In the genomic region with DNA sequence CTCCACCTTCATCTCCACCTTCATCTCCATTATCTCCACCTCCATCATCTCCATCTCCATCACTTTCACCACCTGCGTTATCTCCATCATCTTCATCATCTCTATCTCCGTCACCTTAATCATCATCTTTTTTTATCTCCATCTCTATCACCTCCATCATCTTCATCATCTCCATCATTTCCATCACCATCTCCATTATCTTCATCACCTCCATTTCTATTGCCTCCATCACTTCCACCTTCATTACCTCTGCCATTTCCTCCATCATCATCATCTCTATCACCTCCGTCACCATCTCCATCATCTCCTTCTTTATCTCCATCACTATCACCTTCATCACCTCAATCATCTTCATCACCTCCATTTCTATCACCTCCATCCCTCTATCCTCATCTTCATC, we compare ENCODE assay signal across 22 cellular contexts.
"Had no signal": no experiment of that assay in that cellular context is flagged by ENCODE, and none has a peak within 500 bp of the region (broad histone marks: within the 10 kb centered on the region; RNA-seq: fewer than 3 reads in every experiment).

No MANE protein-coding gene starts in this region.

- ATAC-seq: T-cell had no signal

- H3K9me3 ChIP-seq: SK-N-SH had no signal

- H3K27ac Mint-ChIP-seq: T-cell had no signal

- H3K4me3 Mint-ChIP-seq: T-cell had no signal

- DNase-seq: Karpas-422, KG1, MM.1S, NCI-H1092 treated with DMSO at 0.1 percent for 48 hours, NCI-H1436, NCI-H187, NCI-H2029, NCI-H2081 treated with DMSO at 0.1 percent for 48 hours, NCI-H2171, NCI-H226, NCI-H446, NCI-H510A, NCI-H524 treated with DMSO at 0.1 percent for 48 hours, NCI-H69, NCI-H774, Right ventricle myocardium superior, RPMI8226, SIG-M5, SK-N-SH, SW 1271, T-cell had no signal

- H3K36me3 Mint-ChIP-seq: T-cell had no signal

- FAIRE-seq: RCC 7860 had no signal

- H3K9ac ChIP-seq: SK-N-SH had no signal

- H3K4me2 ChIP-seq: SK-N-SH had no signal

- H3K4me1 Mint-ChIP-seq: T-cell had no signal
